8 cellular contexts compared by ENCODE assay signal in the genomic region with DNA sequence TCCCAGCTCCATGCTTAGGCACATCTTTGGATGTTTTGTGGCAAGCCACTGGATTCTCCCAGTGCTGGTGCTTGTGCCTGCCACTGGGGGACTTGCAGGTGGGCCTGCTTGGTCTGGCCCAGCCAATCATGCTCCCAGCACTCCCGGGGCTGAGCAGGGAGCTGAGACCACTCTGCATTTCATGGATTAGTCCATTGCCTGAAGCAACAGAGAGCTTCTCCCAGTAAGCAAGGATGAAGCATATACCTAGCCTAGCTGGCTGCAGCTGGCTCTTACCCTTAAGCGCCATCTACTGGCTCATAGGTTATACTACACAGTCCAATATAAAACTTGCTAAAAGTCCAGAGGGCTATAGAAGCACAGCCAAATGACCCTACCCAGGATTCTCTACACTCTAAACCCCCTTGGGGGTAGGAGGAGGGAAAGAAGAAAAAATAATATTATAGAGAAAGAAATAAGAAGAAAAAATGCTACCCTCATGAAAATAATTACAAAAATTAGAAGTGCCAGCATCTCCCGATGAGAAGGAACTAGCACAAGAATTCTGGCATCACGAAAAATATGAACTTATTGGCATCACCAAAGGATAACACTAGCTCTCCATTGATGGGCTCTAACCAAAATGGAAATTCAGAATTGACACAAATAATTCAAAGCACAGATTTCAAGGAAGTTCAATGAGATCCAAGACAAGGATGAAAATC.
DNase-seq lines count a peak whose midpoint lies in the region; ATAC-seq and TF ChIP-seq lines count a peak whose summit lies in the region.

No MANE protein-coding gene starts in this region.

- H3K4me1 Mint-ChIP-seq in activated T-helper 17 cell treated with anti-CD3 and anti-CD28 coated beads, Interleukin-2, amount 50 U/mL, for 72 hours, result no peaks in the 10 kb centered on the region

- no peaks in the 10 kb centered on the region for H3K27me3 Mint-ChIP-seq in activated T-helper 17 cell treated with anti-CD3 and anti-CD28 coated beads, Interleukin-2, amount 50 U/mL, for 72 hours

- peaks cover 24% of the 10 kb centered on the region for H3K9me3 Mint-ChIP-seq in activated T-helper 17 cell treated with anti-CD3 and anti-CD28 coated beads, Interleukin-2, amount 50 U/mL, for 72 hours

- TF ChIP-seq POLR2A in thyroid gland (IDR thresholded peaks at IDR 0.05), result no peak

- H3K27ac ChIP-seq in thyroid gland, result no peak overlapping the region

- 49 to 61% methylated on average over 4 of the region's 4 CpGs for WGBS in thyroid gland, 2 donors

- H3K9me3 ChIP-seq in mucosa of descending colon (peaks cover 8% of the 10 kb centered on the region), thyroid gland (peaks cover 3% of the 10 kb centered on the region)

- H3K4me1 ChIP-seq in mucosa of descending colon (ENCODE audit: low read depth) (no peaks in the 10 kb centered on the region), thyroid gland (no peaks in the 10 kb centered on the region)

- peak; percentile 45 for DNase-seq in DMS153 treated with DMSO at 0.1 percent for 48 hours (lab: John Stamatoyannopoulos, UW; ENCODE audit: unreplicated experiment)
- peak; percentile 71 for DNase-seq in NCI-H82 (lab: John Stamatoyannopoulos, UW)
- DNase-seq in choroid plexus epithelial cell (ENCODE audit: low read depth), result peak; percentile 83
- DNase-seq in mucosa of descending colon, result peak in 1 of 3 donors; percentile 16
- DNase-seq in thyroid gland, result no peak

- peak; percentile 89 for TF ChIP-seq CTCF in choroid plexus epithelial cell (conservative IDR thresholded peaks at IDR 0.05; ENCODE audit: low read depth, low read length)
- TF ChIP-seq CTCF in mucosa of descending colon (IDR thresholded peaks at IDR 0.05), result peak; percentile 22
- peak in 1 of 6 experiments; percentile 20 for TF ChIP-seq CTCF in thyroid gland (IDR thresholded peaks at IDR 0.05)

- H3K4me3 ChIP-seq in choroid plexus epithelial cell (ENCODE audit: low read depth, low read length), result no peak overlapping the region
- no peak overlapping the region for H3K4me3 ChIP-seq in mucosa of descending colon
- H3K4me3 ChIP-seq in thyroid gland (replicated peaks in 1 of 3), result no peak overlapping the region

- H3K36me3 Mint-ChIP-seq in activated T-helper 17 cell treated with anti-CD3 and anti-CD28 coated beads, Interleukin-2, amount 50 U/mL, for 72 hours (ENCODE audit: low read depth), result no peaks in the 10 kb centered on the region

- intact Hi-C loops in mucosa of descending colon (cut with DNase I, micrococcal nuclease) (no loop called here), thyroid gland (cut with DNase I) (no loop called here)

- no peak overlapping the region for H3K27ac Mint-ChIP-seq in activated T-helper 17 cell treated with anti-CD3 and anti-CD28 coated beads, Interleukin-2, amount 50 U/mL, for 72 hours

- ATAC-seq in GM19397 (IDR thresholded peaks at IDR 0.05; ENCODE audit: unreplicated experiment) (peak; percentile 75), HG03442 (IDR thresholded peaks at IDR 0.05; ENCODE audit: unreplicated experiment) (peak; percentile 93), mucosa of descending colon (peak; percentile 70)
- no peak for ATAC-seq in activated T-helper 17 cell treated with anti-CD3 and anti-CD28 coated beads, Interleukin-2, amount 50 U/mL, for 72 hours (replicated peaks)

- no peaks in the 10 kb centered on the region for H3K36me3 ChIP-seq in mucosa of descending colon (ENCODE audit: low read depth)
- no peaks in the 10 kb centered on the region for H3K36me3 ChIP-seq in thyroid gland

- no peaks in the 10 kb centered on the region for H3K27me3 ChIP-seq in thyroid gland

- H3K4me3 Mint-ChIP-seq in activated T-helper 17 cell treated with anti-CD3 and anti-CD28 coated beads, Interleukin-2, amount 50 U/mL, for 72 hours, result no peak overlapping the region

Comparison
In these comparisons a context has a peak if more than half of its experiments do, and no peak if none do; other contexts are left out.
1. DNase-seq: peak in DMS153 treated with DMSO at 0.1 percent for 48 hours (single experiment), NCI-H82 (single experiment) and choroid plexus epithelial cell (single experiment); none in thyroid gland (0 of 2).